19 cellular contexts compared by ENCODE assay signal in genomic region chr11:69061713-69062053, GRCh38. TPM values are rescaled to one million over a fixed set of nuclear protein-coding genes. Genes with fewer than 3 reads are reported as not detected.
"Had no signal": no experiment of that assay in that cellular context is flagged by ENCODE, and none has a peak within 500 bp of the region (broad histone marks: within the 10 kb centered on the region; RNA-seq: fewer than 3 reads in every experiment).

No MANE protein-coding gene starts in this region.

- H3K27ac Mint-ChIP-seq: activated CD8-positive, alpha-beta T cell treated with anti-CD3 and anti-CD28 coated beads, Interleukin-2, amount 10 ng/mL, durations not matched to agents 7 days and 5 days; activated naive CD4-positive, alpha-beta T cell treated with anti-CD3 and anti-CD28 coated beads, Interleukin-2, amount 10 ng/mL, durations not matched to agents 7 days and 5 days; activated T-cell treated with anti-CD3 and anti-CD28 coated beads, Interleukin-2, amount 50 U/mL, for 24 hours; T-cell had no signal

- DNase-seq: activated CD4-positive, alpha-beta T cell treated with anti-CD3 and anti-CD28 coated beads for 48 hours; activated CD4-positive, CD25-positive, alpha-beta regulatory T cell; activated CD8-positive, alpha-beta T cell treated with anti-CD3 and anti-CD28 coated beads, Interleukin-2, amount 10 ng/mL, durations not matched to agents 7 days and 5 days; activated naive CD4-positive, alpha-beta T cell treated with anti-CD3 and anti-CD28 coated beads, Interleukin-2, amount 10 ng/mL, durations not matched to agents 7 days and 5 days; activated T-cell treated with anti-CD3 and anti-CD28 coated beads, Interleukin-2, amount 50 U/mL, for 24 hours; amniotic stem cell; gastrocnemius medialis; mammary epithelial cell; ovary; psoas muscle; stimulated activated CD4-positive, alpha-beta T cell treated with anti-CD3 and anti-CD28 coated beads, Interleukin-15, amount 100 ng/mL, for 24 hours; stimulated activated CD4-positive, alpha-beta T cell treated with anti-CD3 and anti-CD28 coated beads, Interleukin-2, amount 100 ng/mL, for 48 hours; T-cell; T1000 had no signal

- ATAC-seq: activated CD8-positive, alpha-beta T cell treated with anti-CD3 and anti-CD28 coated beads, Interleukin-2, amount 10 ng/mL, durations not matched to agents 7 days and 5 days; gastrocnemius medialis; heart left ventricle; left lung; psoas muscle; right cardiac atrium; SK-N-SH treated with all-trans-retinoic acid at 6 μM for 48 hours; T-cell had no signal

- H3K27me3 Mint-ChIP-seq: activated naive CD4-positive, alpha-beta T cell treated with anti-CD3 and anti-CD28 coated beads, Interleukin-2, amount 10 ng/mL, durations not matched to agents 7 days and 5 days; activated T-cell treated with anti-CD3 and anti-CD28 coated beads, Interleukin-2, amount 50 U/mL, for 24 hours; T-cell had no signal

- H3K4me1 Mint-ChIP-seq: activated naive CD4-positive, alpha-beta T cell treated with anti-CD3 and anti-CD28 coated beads, Interleukin-2, amount 10 ng/mL, durations not matched to agents 7 days and 5 days had no signal

- H3K9me3 Mint-ChIP-seq: activated naive CD4-positive, alpha-beta T cell treated with anti-CD3 and anti-CD28 coated beads, Interleukin-2, amount 10 ng/mL, durations not matched to agents 7 days and 5 days; activated T-cell treated with anti-CD3 and anti-CD28 coated beads, Interleukin-2, amount 50 U/mL, for 24 hours; T-cell had no signal

- H3K4me3 Mint-ChIP-seq: activated CD8-positive, alpha-beta T cell treated with anti-CD3 and anti-CD28 coated beads, Interleukin-2, amount 10 ng/mL, durations not matched to agents 7 days and 5 days; activated naive CD4-positive, alpha-beta T cell treated with anti-CD3 and anti-CD28 coated beads, Interleukin-2, amount 10 ng/mL, durations not matched to agents 7 days and 5 days; activated T-cell treated with anti-CD3 and anti-CD28 coated beads, Interleukin-2, amount 50 U/mL, for 24 hours; T-cell had no signal

- FAIRE-seq: endometrium had no signal

RNA-seq across cellular contexts. Expression of gene MRGPRF, which starts 48.6 kb away (rescaled TPM):
- total RNA-seq: activated CD8-positive, alpha-beta T cell treated with anti-CD3 and anti-CD28 coated beads, Interleukin-2, amount 10 ng/mL, durations not matched to agents 7 days and 5 days; T-cell had no signal
